ENCODE assay signal across 1 cellular context in genomic region chr9:137056739-137057407, GRCh38.
A peak's percentile ranks its signal among the peaks of the same experiment; 100 is the strongest.
TF ChIP-seq lines count a peak whose summit lies in the region.

No MANE protein-coding gene starts in this region.

TF ChIP-seq in HepG2, 621 proteins besides CTCF, POLR2A, EP300 and RAD21 (continued from another document):
- TF ChIP-seq KIAA2018 (CRISPR knock-in tag; IDR thresholded peaks at IDR 0.05; ENCODE audit: borderline replicate concordance) (no peak), ZFP37 (CRISPR knock-in tag; IDR thresholded peaks at IDR 0.05; ENCODE audit: borderline replicate concordance) (0 out of 2 replicates have a peak, but pooled peaks have one; percentile 38), AKAP8 (CRISPR knock-in tag; IDR thresholded peaks at IDR 0.05) (peak; percentile 72; the same call in 1 of the 2 replicates), POLR2G (IDR thresholded peaks at IDR 0.05; ENCODE audit: low read depth, low read length) (0 out of 2 replicates have a peak, but pooled peaks have one; percentile 27), TFDP1 (CRISPR knock-in tag; IDR thresholded peaks at IDR 0.05; ENCODE audit: borderline replicate concordance) (0 out of 2 replicates have a peak, but pooled peaks have one; percentile 10), ARID4A (CRISPR knock-in tag; IDR thresholded peaks at IDR 0.05; ENCODE audit: borderline replicate concordance) (peak; percentile 22; the same call in 1 of the 2 replicates), ONECUT2 (CRISPR knock-in tag; IDR thresholded peaks at IDR 0.05) (no peak), NR2F6 (IDR thresholded peaks at IDR 0.05) (no peak), NR2F6 (CRISPR knock-in tag; IDR thresholded peaks at IDR 0.05) (0 out of 2 replicates have a peak, but pooled peaks have one; percentile 13), ZNF326 (CRISPR knock-in tag; IDR thresholded peaks at IDR 0.05; ENCODE audit: borderline replicate concordance) (peak; percentile 81; the same call in 1 of the 2 replicates), FOXP1 (IDR thresholded peaks at IDR 0.05) (no peak), FOXP1 (CRISPR knock-in tag; IDR thresholded peaks at IDR 0.05) (0 out of 2 replicates have a peak, but pooled peaks have one; percentile 18), SETDB1 (CRISPR knock-in tag; IDR thresholded peaks at IDR 0.05; ENCODE audit: borderline replicate concordance) (no peak), PHF5A (CRISPR knock-in tag; IDR thresholded peaks at IDR 0.05; ENCODE audit: low read depth, unreplicated experiment) (no peak)
